34 cellular contexts compared by ENCODE assay signal in genomic region chr9:14829204-14829603, GRCh38.
"Had no signal": no experiment of that assay in that cellular context is flagged by ENCODE, and none has a peak within 500 bp of the region (broad histone marks: within the 10 kb centered on the region; RNA-seq: fewer than 3 reads in every experiment).

No MANE protein-coding gene starts in this region.

- H3K4me3 ChIP-seq: MG63 had no signal

- DNase-seq: Karpas-422, Kasumi-1, MG63, MM.1S, MV-4-11, NCI-H1048, NCI-H1092, NCI-H1092 treated with DMSO at 0.1 percent for 48 hours, NCI-H1105, NCI-H1105 treated with DMSO at 0.1 percent for 48 hours, NCI-H1417, NCI-H1417 treated with DMSO at 0.1 percent for 48 hours, NCI-H1436, NCI-H1436 treated with DMSO at 0.1 percent for 48 hours, NCI-H146, NCI-H1694, NCI-H1694 treated with DMSO at 0.1 percent for 48 hours, NCI-H187, NCI-H187 treated with DMSO at 0.1 percent for 48 hours, NCI-H1930, NCI-H2029, NCI-H2029 treated with DMSO at 0.1 percent for 48 hours, NCI-H2081, NCI-H2081 treated with DMSO at 0.1 percent for 48 hours, NCI-H2107, NCI-H2171, NCI-H2171 treated with DMSO at 0.1 percent for 48 hours, NCI-H2227 treated with DMSO at 0.1 percent for 48 hours, NCI-H226, NCI-H345, NCI-H446, NCI-H446 treated with DMSO at 0.1 percent for 48 hours, NCI-H510A, NCI-H510A treated with DMSO at 0.1 percent for 48 hours had no signal

- H3K36me3 ChIP-seq: MG63 had no signal

- H3K9me3 ChIP-seq: MG63 had no signal
